In genomic region chr13:101049166-101049850, GRCh38 we compare ENCODE assay signal across 28 cellular contexts.
A peak's percentile ranks its signal among the peaks of the same experiment; 100 is the strongest.
DNase-seq lines count a peak whose midpoint lies in the region; ATAC-seq and TF ChIP-seq lines count a peak whose summit lies in the region.
"Had no signal": no experiment of that assay in that cellular context is flagged by ENCODE, and none has a peak within 500 bp of the region (broad histone marks: within the 10 kb centered on the region; RNA-seq: fewer than 3 reads in every experiment).

No MANE protein-coding gene starts in this region.

- H3K36me3 Mint-ChIP-seq in T-cell: no peaks in the 10 kb centered on the region
- H3K36me3 Mint-ChIP-seq: activated naive CD8-positive, alpha-beta T cell treated with anti-CD3 and anti-CD28 coated beads, Interleukin-2, amount 10 ng/mL, durations not matched to agents 7 days and 5 days; CD4-positive, alpha-beta memory T cell had no signal

- no peak overlapping the region for H3K4me3 Mint-ChIP-seq in T-cell
- H3K4me3 Mint-ChIP-seq: activated naive CD8-positive, alpha-beta T cell treated with anti-CD3 and anti-CD28 coated beads, Interleukin-2, amount 10 ng/mL, durations not matched to agents 7 days and 5 days; CD4-positive, alpha-beta memory T cell; nephron progenitor cell; stimulated activated naive CD8-positive, alpha-beta T cell treated with anti-CD3 and anti-CD28 coated beads, Interleukin-15, amount 100 ng/mL, for 72 hours; T-helper 1 cell treated with Interleukin-12 subunit alpha and Interleukin-12 subunit beta and Interleukin-4 antibody, amounts not matched to agents 30 μg/mL and 1 μg/mL, for 36 hours had no signal

- no peak overlapping the region for H3K27ac Mint-ChIP-seq in T-cell
- H3K27ac Mint-ChIP-seq: activated naive CD8-positive, alpha-beta T cell treated with anti-CD3 and anti-CD28 coated beads, Interleukin-2, amount 10 ng/mL, durations not matched to agents 7 days and 5 days; CD4-positive, alpha-beta memory T cell; nephron progenitor cell; stimulated activated naive CD8-positive, alpha-beta T cell treated with anti-CD3 and anti-CD28 coated beads, Interleukin-15, amount 100 ng/mL, for 72 hours; T-helper 1 cell treated with Interleukin-12 subunit alpha and Interleukin-12 subunit beta and Interleukin-4 antibody, amounts not matched to agents 30 μg/mL and 1 μg/mL, for 36 hours had no signal

- POLR2A ChIA-PET in T-cell (lab: Charles Lee): no interaction called here

- no peaks in the 10 kb centered on the region for H3K79me2 ChIP-seq in GM23248 (ENCODE audit: insufficient read depth)

- H3K4me1 ChIP-seq in GM23248 (ENCODE audit: insufficient read depth): no peaks in the 10 kb centered on the region
- H3K4me1 ChIP-seq: ascending aorta, heart left ventricle, vagina had no signal

- 18 to 19% methylated on average over 6 of the region's 6 CpGs for WGBS in GM23248 (ENCODE audit: low coverage in 1 of 2, low lambda C conversion rate in 2 of 2, missing lambda C conversion rate in 2 of 2), 2 experiments

- no peaks in the 10 kb centered on the region for H3K9me3 ChIP-seq in GM23248 (ENCODE audit: low read depth)
- H3K9me3 ChIP-seq: vagina had no signal

- no peaks in the 10 kb centered on the region for H3F3A ChIP-seq in GM23248 (ENCODE audit: insufficient read depth)

- CTCF ChIA-PET in T-cell (lab: Charles Lee): no interaction called here

- H3K27me3 Mint-ChIP-seq in T-cell: peaks cover 0 to 7% of the 10 kb centered on the region in 2 donors
- H3K27me3 Mint-ChIP-seq: activated naive CD8-positive, alpha-beta T cell treated with anti-CD3 and anti-CD28 coated beads, Interleukin-2, amount 10 ng/mL, durations not matched to agents 7 days and 5 days; stimulated activated naive CD8-positive, alpha-beta T cell treated with anti-CD3 and anti-CD28 coated beads, Interleukin-15, amount 100 ng/mL, for 72 hours had no signal

- H3K27ac ChIP-seq in GM23248 (no peak overlapping the region), coronary artery (no peak overlapping the region)
- H3K27ac ChIP-seq: ascending aorta, heart left ventricle, skin epidermis, vagina had no signal

- TF ChIP-seq CTCF in epithelial cell of esophagus (IDR thresholded peaks at IDR 0.05; ENCODE audit: insufficient read depth, low read depth, low read length, missing control alignments): no peak
- no peak for TF ChIP-seq CTCF in coronary artery (IDR thresholded peaks at IDR 0.05)

- in situ Hi-C loops in GM23248 (cut with MboI): no loop called here

- no peak overlapping the region for H3K4me3 ChIP-seq in GM23248
- no peak overlapping the region for H3K4me3 ChIP-seq in epithelial cell of esophagus (ENCODE audit: low read length)
- H3K4me3 ChIP-seq in coronary artery: no peak overlapping the region
- H3K4me3 ChIP-seq: ascending aorta, heart left ventricle, skin epidermis, vagina had no signal

- no peaks in the 10 kb centered on the region for H3K36me3 ChIP-seq in GM23248 (ENCODE audit: low read depth)
- H3K36me3 ChIP-seq: ascending aorta, heart left ventricle, vagina had no signal

- H3K27me3 ChIP-seq in GM23248 (replicated peaks; ENCODE audit: insufficient read depth): no peaks in the 10 kb centered on the region
- H3K27me3 ChIP-seq: ascending aorta, heart left ventricle, vagina had no signal

- H3K4me1 Mint-ChIP-seq in T-cell: no peaks in the 10 kb centered on the region
- H3K4me1 Mint-ChIP-seq: activated naive CD8-positive, alpha-beta T cell treated with anti-CD3 and anti-CD28 coated beads, Interleukin-2, amount 10 ng/mL, durations not matched to agents 7 days and 5 days; CD4-positive, alpha-beta memory T cell; nephron progenitor cell; stimulated activated naive CD8-positive, alpha-beta T cell treated with anti-CD3 and anti-CD28 coated beads, Interleukin-15, amount 100 ng/mL, for 72 hours had no signal

- H3K9me2 ChIP-seq in GM23248 (ENCODE audit: insufficient read depth): no peaks in the 10 kb centered on the region

- H3K4me2 ChIP-seq in GM23248 (ENCODE audit: unreplicated experiment): no peak overlapping the region

- ATAC-seq in T-cell (replicated peaks in 1 of 4): no peak
- ATAC-seq in HG03439 (IDR thresholded peaks at IDR 0.05; ENCODE audit: unreplicated experiment): no peak
- ATAC-seq: heart left ventricle; Panc1; stimulated activated naive CD8-positive, alpha-beta T cell treated with anti-CD3 and anti-CD28 coated beads, Interleukin-15, amount 100 ng/mL, for 72 hours had no signal

- DNase-seq in GM23248 (peak; percentile 42), RPMI7951 (ENCODE audit: low read depth) (peak; percentile 12), epithelial cell of esophagus (ENCODE audit: low read depth) (peak; percentile 86), kidney tubule cell (ENCODE audit: low spot score) (peak; percentile 87), T-cell (no peak), coronary artery (ENCODE audit: low spot score) (no peak), CD1c-positive myeloid dendritic cell (ENCODE audit: extremely low spot score) (no peak)
- DNase-seq: activated CD4-positive, alpha-beta T cell treated with anti-CD3 and anti-CD28 coated beads for 1 hour; activated gamma-delta T cell; activated naive CD8-positive, alpha-beta T cell treated with anti-CD3 and anti-CD28 coated beads, Interleukin-2, amount 10 ng/mL, durations not matched to agents 7 days and 5 days; activated T-cell treated with anti-CD3 and anti-CD28 coated beads for 4 hours; CD4-positive, alpha-beta memory T cell; cerebellar nuclear complex; DMS153; GF-D8; heart left ventricle; IMR-90; NCI-H1105 treated with DMSO at 0.1 percent for 48 hours; NCI-H2029; NCI-H69; nephron progenitor cell; stimulated activated naive CD8-positive, alpha-beta T cell treated with anti-CD3 and anti-CD28 coated beads, Interleukin-15, amount 100 ng/mL, for 72 hours had no signal

- no peaks in the 10 kb centered on the region for H4K20me1 ChIP-seq in GM23248 (ENCODE audit: insufficient read depth)

- no peak overlapping the region for H3K9ac ChIP-seq in GM23248

- H2AFZ ChIP-seq in GM23248: no peak overlapping the region

- peaks cover 5 to 6% (median 6%) of the 10 kb centered on the region in 3 donors for H3K9me3 Mint-ChIP-seq in T-cell

Comparison
In these comparisons a context has a peak if more than half of its experiments do, and no peak if none do; other contexts are left out.
1. DNase-seq: peak in GM23248 (single experiment), RPMI7951 (single experiment), epithelial cell of esophagus (single experiment) and kidney tubule cell (single experiment); none in T-cell (0 of 34), coronary artery (single experiment) and CD1c-positive myeloid dendritic cell (single experiment).